Comparison of ENCODE assay signal across 13 cellular contexts in the genomic region with DNA sequence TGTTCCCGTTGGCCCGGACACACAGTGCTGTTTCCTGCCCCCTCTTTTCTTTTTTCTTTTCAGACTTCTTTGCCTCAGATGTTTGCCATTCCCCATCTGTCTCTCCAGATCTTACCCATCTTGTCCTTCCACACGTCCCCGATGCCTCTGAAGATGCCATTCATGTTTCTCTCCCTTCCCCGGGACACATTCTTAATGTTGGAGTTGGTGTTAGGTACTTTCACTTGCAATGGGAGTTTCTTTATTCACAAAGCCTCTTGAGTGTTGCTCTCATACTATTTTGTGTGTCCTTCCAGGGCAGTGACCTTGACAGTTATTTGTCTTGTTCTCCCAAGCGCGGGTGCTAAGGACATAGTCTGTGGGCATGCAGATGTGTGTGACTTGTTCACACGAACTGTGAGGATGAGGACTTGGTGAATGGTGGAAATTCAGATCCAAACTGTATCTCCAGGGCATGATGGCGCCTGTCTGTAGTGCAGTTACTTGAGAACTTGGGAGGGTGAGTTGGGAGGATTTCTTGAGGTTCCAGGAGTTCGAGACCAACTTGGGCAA. TPM values are rescaled to one million over a fixed set of nuclear protein-coding genes. Genes with fewer than 3 reads are reported as not detected.
DNase-seq lines count a peak whose midpoint lies in the region; ATAC-seq and TF ChIP-seq lines count a peak whose summit lies in the region.
"Had no signal": no experiment of that assay in that cellular context is flagged by ENCODE, and none has a peak within 500 bp of the region (broad histone marks: within the 10 kb centered on the region; RNA-seq: fewer than 3 reads in every experiment).

No MANE protein-coding gene starts in this region.

- no peaks in the 10 kb centered on the region for H3K27me3 Mint-ChIP-seq in memory B cell
- H3K27me3 Mint-ChIP-seq in endodermal cell (ENCODE audit: insufficient read depth), result no peaks in the 10 kb centered on the region
- H3K27me3 Mint-ChIP-seq in immature natural killer cell (ENCODE audit: low read depth in 3 of 3), result peaks cover 0 to 8% (median 6%) of the 10 kb centered on the region in 3 donors

- H3K4me3 Mint-ChIP-seq in memory B cell (no peak overlapping the region), endodermal cell (no peak overlapping the region), immature natural killer cell (no peak overlapping the region)

- no peaks in the 10 kb centered on the region for H3K9me3 Mint-ChIP-seq in memory B cell
- no peaks in the 10 kb centered on the region for H3K9me3 Mint-ChIP-seq in endodermal cell
- no peaks in the 10 kb centered on the region for H3K9me3 Mint-ChIP-seq in immature natural killer cell

- H2AFZ ChIP-seq in OCI-LY7 (ENCODE audit: low read length), result no peak overlapping the region

- POLR2A ChIA-PET in OCI-LY7 (lab: Charles Lee), result no interaction called here

- peaks cover 35% of the 10 kb centered on the region for H3K36me3 Mint-ChIP-seq in memory B cell
- peaks cover 44% of the 10 kb centered on the region for H3K36me3 Mint-ChIP-seq in endodermal cell (ENCODE audit: low read depth)
- H3K36me3 Mint-ChIP-seq in immature natural killer cell, result peaks cover 19 to 44% (median 24%) of the 10 kb centered on the region in 3 donors

- no peaks in the 10 kb centered on the region for H3K9me2 ChIP-seq in OCI-LY7 (ENCODE audit: insufficient read depth, low read length)

- no peak for TF ChIP-seq CTCF in OCI-LY7 (conservative IDR thresholded peaks at IDR 0.05; ENCODE audit: low read length)
- no peak for TF ChIP-seq CTCF in endodermal cell (conservative IDR thresholded peaks at IDR 0.05)

- ATAC-seq in memory B cell (ENCODE audit: low read depth), result no peak

- H3K27ac Mint-ChIP-seq in memory B cell (peak overlapping the region; percentile 59), endodermal cell (no peak overlapping the region), immature natural killer cell (peak overlapping the region in 3 of 6 donors; percentile 11 to 75 (median 63))

- H3K27ac ChIP-seq in OCI-LY7 (ENCODE audit: low read depth, low read length, poor library complexity, severe bottlenecking), result no peak overlapping the region
- H3K27ac ChIP-seq in caudate nucleus (ENCODE audit: low read depth, low read length), result peak overlapping the region; percentile 56
- H3K27ac ChIP-seq in endodermal cell (ENCODE audit: low read depth, low read length), result no peak overlapping the region

- H4K20me1 ChIP-seq in OCI-LY7 (ENCODE audit: insufficient read depth, low read length), result peaks cover 30% of the 10 kb centered on the region

- H3K36me3 ChIP-seq in OCI-LY7 (ENCODE audit: insufficient read depth, low read length), result peaks cover 88% of the 10 kb centered on the region
- H3K36me3 ChIP-seq in endodermal cell (ENCODE audit: control insufficient read depth, insufficient read depth, low read length), result peaks cover 41% of the 10 kb centered on the region
- H3K36me3 ChIP-seq: pancreas had no signal

- CTCF ChIA-PET in OCI-LY7 (lab: Charles Lee; ENCODE audit: unreplicated experiment), result no interaction called here

- peak overlapping the region; percentile 87; the same call in 1 of the 2 replicates for H3K4me2 ChIP-seq in OCI-LY7 (ENCODE audit: low read length)

- intact Hi-C loops in OCI-LY7 (cut with micrococcal nuclease; ENCODE audit: unreplicated experiment), result loop anchor here (10.0 kb wide), 1 partner anchor 256 kb away; no protein-coding TSS in a partner anchor

- H3K27me3 ChIP-seq in endodermal cell (ENCODE audit: control insufficient read depth, insufficient read depth, low read length, poor library complexity, severe bottlenecking), result no peaks in the 10 kb centered on the region
- H3K27me3 ChIP-seq: MG63, pancreas had no signal

- no TSS peak for BruUV-seq in OCI-LY7 (replicated peaks; lab: Mats Ljungman, UMichigan)

- H3K9ac ChIP-seq in endodermal cell (ENCODE audit: extremely low read depth, low read length, poor library complexity, severe bottlenecking), result no peak overlapping the region

- DNase-seq in OCI-LY7 (ENCODE audit: low spot score), result no peak
- DNase-seq in caudate nucleus (lab: John Stamatoyannopoulos, UW), result no peak
- DNase-seq in memory B cell (ENCODE audit: low spot score in 2 of 2), result no peak
- DNase-seq in superior temporal gyrus (ENCODE audit: extremely low spot score), result peak; percentile 54
- no peak for DNase-seq in DMS153 (lab: John Stamatoyannopoulos, UW)
- no peak for DNase-seq in endodermal cell
- DNase-seq in DMS 273 treated with DMSO at 0.1 percent for 48 hours (lab: John Stamatoyannopoulos, UW), result no peak
- DNase-seq in immature natural killer cell, result no peak
- DNase-seq: MG63; NCI-H2171 treated with DMSO at 0.1 percent for 48 hours; pancreas; stimulated activated CD8-positive, alpha-beta memory T cell treated with anti-CD3 and anti-CD28 coated beads, Interleukin-4, amount 100 ng/mL, for 48 hours had no signal

- no peak overlapping the region for H3K4me3 ChIP-seq in OCI-LY7 (ENCODE audit: low read depth, low read length, poor library complexity, severe bottlenecking)
- no peak overlapping the region for H3K4me3 ChIP-seq in endodermal cell (ENCODE audit: low read length)
- H3K4me3 ChIP-seq: coronary artery, MG63, pancreas had no signal

- H3K9me3 ChIP-seq in OCI-LY7 (ENCODE audit: low read length) (no peaks in the 10 kb centered on the region), endodermal cell (ENCODE audit: control insufficient read depth, low read length) (no peaks in the 10 kb centered on the region)
- H3K9me3 ChIP-seq: MG63, pancreas had no signal

- peaks cover 95% of the 10 kb centered on the region for H3K4me1 ChIP-seq in OCI-LY7 (ENCODE audit: insufficient read depth, low read length, poor library complexity, severe bottlenecking)
- peaks cover 5% of the 10 kb centered on the region for H3K4me1 ChIP-seq in endodermal cell (ENCODE audit: control insufficient read depth, insufficient read depth, low read length)

- 87 to 94% methylated on average over 5 to 10 of the region's 10 CpGs for WGBS in endodermal cell (ENCODE audit: insufficient coverage in 1 of 2, insufficient read length in 1 of 2), 2 experiments

- peaks cover 94% of the 10 kb centered on the region for H3K79me2 ChIP-seq in OCI-LY7 (ENCODE audit: insufficient read depth, low read depth, low read length)

- H3K4me1 Mint-ChIP-seq in memory B cell (peaks cover 42% of the 10 kb centered on the region), endodermal cell (peaks cover 38% of the 10 kb centered on the region), immature natural killer cell (peaks cover 52 to 72% of the 10 kb centered on the region in 2 donors)

RNA-seq across cellular contexts. Expression of gene SEC14L1, which starts 8.3 kb away (rescaled TPM):
- 123 and 137 TPM in 2 replicates for total RNA-seq in OCI-LY7 (2014; rRNA removed; shearing (Covaris generic))
- total RNA-seq in OCI-LY7 (2022), result 227 and 321 TPM in 2 replicates
- total RNA-seq in endodermal cell, result 10 to 100 TPM; 77.0 to 87.4 TPM
- 104 TPM for polyA plus RNA-seq in endodermal cell (2013, experiment 1 of 2)
- polyA plus RNA-seq in endodermal cell (2013, experiment 2 of 2), result 90.5 TPM
- polyA plus RNA-seq in immature natural killer cell, result 10 to 100 TPM; 14.8 to 25.6 (median 19.4) TPM
